Comparison of ENCODE assay signal across 16 cellular contexts in the genomic region with DNA sequence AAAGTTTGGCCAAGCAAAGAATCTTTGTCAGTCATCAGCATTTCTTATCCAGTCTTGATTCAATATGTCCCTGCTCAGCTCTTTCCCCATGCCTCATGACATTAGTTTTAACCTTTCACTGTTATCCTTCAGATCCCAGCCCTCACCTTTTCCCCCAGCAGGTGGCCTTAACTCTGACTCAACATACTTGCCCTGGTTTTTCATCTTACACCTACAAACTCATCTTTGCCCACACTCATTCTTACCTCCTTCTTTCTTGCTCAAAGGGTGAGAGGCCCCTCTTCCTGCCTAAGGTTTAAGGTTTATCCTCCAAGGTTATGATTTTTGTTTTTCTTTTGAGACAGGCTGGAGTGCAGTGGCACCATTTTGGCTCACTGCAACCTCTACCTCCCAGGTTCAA. TPM values are rescaled to one million over a fixed set of nuclear protein-coding genes. Genes with fewer than 3 reads are reported as not detected.
DNase-seq lines count a peak whose midpoint lies in the region; ATAC-seq lines count a peak whose summit lies in the region.
"Had no signal": no experiment of that assay in that cellular context is flagged by ENCODE, and none has a peak within 500 bp of the region (broad histone marks: within the 10 kb centered on the region; RNA-seq: fewer than 3 reads in every experiment).

No MANE protein-coding gene starts in this region.

- POLR2A ChIA-PET in activated CD4-positive, alpha-beta memory T cell treated with anti-CD3 and anti-CD28 coated beads, Interleukin-2, amount 10 ng/mL, durations not matched to agents 7 days and 5 days (lab: Charles Lee): interaction anchor here (8.2 kb wide), 1 partner anchor 11 kb away, joined by 77 read pairs; the partner anchor contains the start of gene ANXA5

- no peak overlapping the region for H3K4me3 Mint-ChIP-seq in activated CD4-positive, alpha-beta memory T cell treated with anti-CD3 and anti-CD28 coated beads, Interleukin-2, amount 10 ng/mL, durations not matched to agents 7 days and 5 days
- peak overlapping the region; percentile 62 for H3K4me3 Mint-ChIP-seq in central memory CD8-positive, alpha-beta T cell
- H3K4me3 Mint-ChIP-seq in stimulated activated naive CD8-positive, alpha-beta T cell treated with anti-CD3 and anti-CD28 coated beads, Interleukin-15, Interleukin-2, amounts not matched to agents 100 ng/mL and 50 ng/mL, for 24 hours: peak overlapping the region; percentile 65
- H3K4me3 Mint-ChIP-seq: HFFc6 had no signal

- H3K4me1 Mint-ChIP-seq in activated CD4-positive, alpha-beta memory T cell treated with anti-CD3 and anti-CD28 coated beads, Interleukin-2, amount 10 ng/mL, durations not matched to agents 7 days and 5 days: peaks cover 48% of the 10 kb centered on the region
- H3K4me1 Mint-ChIP-seq in central memory CD8-positive, alpha-beta T cell: peaks cover 15% of the 10 kb centered on the region
- peaks cover 60% of the 10 kb centered on the region for H3K4me1 Mint-ChIP-seq in stimulated activated naive CD8-positive, alpha-beta T cell treated with anti-CD3 and anti-CD28 coated beads, Interleukin-15, Interleukin-2, amounts not matched to agents 100 ng/mL and 50 ng/mL, for 24 hours (ENCODE audit: low read depth)

- ATAC-seq in activated naive CD4-positive, alpha-beta T cell treated with anti-CD3 and anti-CD28 coated beads, Interleukin-2, amount 50 U/mL, for 72 hours: peak; percentile 15 to 71
- no peak for ATAC-seq in central memory CD8-positive, alpha-beta T cell (replicated peaks; ENCODE audit: extremely low read depth, poor library complexity, severe bottlenecking)
- ATAC-seq in HG02981 (IDR thresholded peaks at IDR 0.05; ENCODE audit: unreplicated experiment) (no peak), HG02938 (IDR thresholded peaks at IDR 0.05; ENCODE audit: unreplicated experiment) (no peak)

- no peaks in the 10 kb centered on the region for H3K9me3 Mint-ChIP-seq in activated naive CD4-positive, alpha-beta T cell treated with anti-CD3 and anti-CD28 coated beads, Interleukin-2, amount 50 U/mL, for 72 hours
- H3K9me3 Mint-ChIP-seq in activated CD4-positive, alpha-beta memory T cell treated with anti-CD3 and anti-CD28 coated beads, Interleukin-2, amount 10 ng/mL, durations not matched to agents 7 days and 5 days: no peaks in the 10 kb centered on the region
- H3K9me3 Mint-ChIP-seq in central memory CD8-positive, alpha-beta T cell: no peaks in the 10 kb centered on the region
- no peaks in the 10 kb centered on the region for H3K9me3 Mint-ChIP-seq in stimulated activated naive CD8-positive, alpha-beta T cell treated with anti-CD3 and anti-CD28 coated beads, Interleukin-15, Interleukin-2, amounts not matched to agents 100 ng/mL and 50 ng/mL, for 24 hours
- H3K9me3 Mint-ChIP-seq: HFFc6 had no signal

- DNase-seq in activated naive CD4-positive, alpha-beta T cell treated with anti-CD3 and anti-CD28 coated beads, Interleukin-2, amount 50 U/mL, for 72 hours (ENCODE audit: low spot score in 2 of 2): peak in 1 of 2 donors; percentile 27
- DNase-seq in activated naive CD4-positive, alpha-beta T cell (lab: John Stamatoyannopoulos, UW): no peak
- no peak for DNase-seq in activated CD4-positive, alpha-beta memory T cell treated with anti-CD3 and anti-CD28 coated beads, Interleukin-2, amount 10 ng/mL, durations not matched to agents 7 days and 5 days
- DNase-seq in central memory CD8-positive, alpha-beta T cell (ENCODE audit: low spot score in 2 of 2): no peak
- no peak for DNase-seq in hippocampal formation (lab: John Stamatoyannopoulos, UW)
- DNase-seq: DMS 273 treated with DMSO at 0.1 percent for 48 hours, NCI-H1092, NCI-H2107, NCI-H345, NCI-H526 treated with DMSO at 0.1 percent for 48 hours, RPMI8226 had no signal

- peaks cover 21% of the 10 kb centered on the region for H3K27me3 Mint-ChIP-seq in activated CD4-positive, alpha-beta memory T cell treated with anti-CD3 and anti-CD28 coated beads, Interleukin-2, amount 10 ng/mL, durations not matched to agents 7 days and 5 days
- H3K27me3 Mint-ChIP-seq in central memory CD8-positive, alpha-beta T cell: peaks cover 33% of the 10 kb centered on the region
- peaks cover 49% of the 10 kb centered on the region for H3K27me3 Mint-ChIP-seq in stimulated activated naive CD8-positive, alpha-beta T cell treated with anti-CD3 and anti-CD28 coated beads, Interleukin-15, Interleukin-2, amounts not matched to agents 100 ng/mL and 50 ng/mL, for 24 hours

- CTCF ChIA-PET in activated CD4-positive, alpha-beta memory T cell treated with anti-CD3 and anti-CD28 coated beads, Interleukin-2, amount 10 ng/mL, durations not matched to agents 7 days and 5 days (lab: Charles Lee): no interaction called here

- H3K36me3 Mint-ChIP-seq in activated naive CD4-positive, alpha-beta T cell treated with anti-CD3 and anti-CD28 coated beads, Interleukin-2, amount 50 U/mL, for 72 hours: no peaks in the 10 kb centered on the region
- H3K36me3 Mint-ChIP-seq in activated CD4-positive, alpha-beta memory T cell treated with anti-CD3 and anti-CD28 coated beads, Interleukin-2, amount 10 ng/mL, durations not matched to agents 7 days and 5 days (ENCODE audit: low read depth): peaks cover 5% of the 10 kb centered on the region
- H3K36me3 Mint-ChIP-seq in central memory CD8-positive, alpha-beta T cell (ENCODE audit: insufficient read depth): peaks cover 6% of the 10 kb centered on the region
- H3K36me3 Mint-ChIP-seq in stimulated activated naive CD8-positive, alpha-beta T cell treated with anti-CD3 and anti-CD28 coated beads, Interleukin-15, Interleukin-2, amounts not matched to agents 100 ng/mL and 50 ng/mL, for 24 hours (ENCODE audit: low read depth): no peaks in the 10 kb centered on the region

- H3K27ac Mint-ChIP-seq in activated naive CD4-positive, alpha-beta T cell treated with anti-CD3 and anti-CD28 coated beads, Interleukin-2, amount 50 U/mL, for 72 hours: peak overlapping the region; percentile 26 to 48
- H3K27ac Mint-ChIP-seq in activated CD4-positive, alpha-beta memory T cell treated with anti-CD3 and anti-CD28 coated beads, Interleukin-2, amount 10 ng/mL, durations not matched to agents 7 days and 5 days: peak overlapping the region; percentile 72
- no peak overlapping the region for H3K27ac Mint-ChIP-seq in central memory CD8-positive, alpha-beta T cell (ENCODE audit: low read depth)
- H3K27ac Mint-ChIP-seq in stimulated activated naive CD8-positive, alpha-beta T cell treated with anti-CD3 and anti-CD28 coated beads, Interleukin-15, Interleukin-2, amounts not matched to agents 100 ng/mL and 50 ng/mL, for 24 hours: peak overlapping the region; percentile 88
- H3K27ac Mint-ChIP-seq: HFFc6 had no signal

RNA-seq across cellular contexts. Expression of gene ANXA5, which starts 10.6 kb away (rescaled TPM):
- total RNA-seq in activated naive CD4-positive, alpha-beta T cell treated with anti-CD3 and anti-CD28 coated beads, Interleukin-2, amount 50 U/mL, for 72 hours: 100 to 1,000 TPM in 1 of 2 donors, 10 to 100 TPM in 1; 82.9 to 161 TPM
- total RNA-seq in activated CD4-positive, alpha-beta memory T cell treated with anti-CD3 and anti-CD28 coated beads, Interleukin-2, amount 10 ng/mL, durations not matched to agents 7 days and 5 days: 100 to 1,000 TPM; 234 to 235 TPM

RNA-seq across cellular contexts. Expression of gene SMIM43, which starts 57.6 kb away (rescaled TPM):
- total RNA-seq in activated naive CD4-positive, alpha-beta T cell treated with anti-CD3 and anti-CD28 coated beads, Interleukin-2, amount 50 U/mL, for 72 hours: not detected
- total RNA-seq in activated CD4-positive, alpha-beta memory T cell treated with anti-CD3 and anti-CD28 coated beads, Interleukin-2, amount 10 ng/mL, durations not matched to agents 7 days and 5 days: not detected
- total RNA-seq: MCF 10A had no signal

Comparison
In these comparisons a context has a peak if more than half of its experiments do, and no peak if none do; other contexts are left out.
1. ATAC-seq: peak in activated naive CD4-positive, alpha-beta T cell treated with anti-CD3 and anti-CD28 coated beads, Interleukin-2, amount 50 U/mL, for 72 hours (2 of 2); none in central memory CD8-positive, alpha-beta T cell (single experiment), HG02981 (single experiment) and HG02938 (single experiment).